8 cellular contexts compared by ENCODE assay signal in the genomic region with DNA sequence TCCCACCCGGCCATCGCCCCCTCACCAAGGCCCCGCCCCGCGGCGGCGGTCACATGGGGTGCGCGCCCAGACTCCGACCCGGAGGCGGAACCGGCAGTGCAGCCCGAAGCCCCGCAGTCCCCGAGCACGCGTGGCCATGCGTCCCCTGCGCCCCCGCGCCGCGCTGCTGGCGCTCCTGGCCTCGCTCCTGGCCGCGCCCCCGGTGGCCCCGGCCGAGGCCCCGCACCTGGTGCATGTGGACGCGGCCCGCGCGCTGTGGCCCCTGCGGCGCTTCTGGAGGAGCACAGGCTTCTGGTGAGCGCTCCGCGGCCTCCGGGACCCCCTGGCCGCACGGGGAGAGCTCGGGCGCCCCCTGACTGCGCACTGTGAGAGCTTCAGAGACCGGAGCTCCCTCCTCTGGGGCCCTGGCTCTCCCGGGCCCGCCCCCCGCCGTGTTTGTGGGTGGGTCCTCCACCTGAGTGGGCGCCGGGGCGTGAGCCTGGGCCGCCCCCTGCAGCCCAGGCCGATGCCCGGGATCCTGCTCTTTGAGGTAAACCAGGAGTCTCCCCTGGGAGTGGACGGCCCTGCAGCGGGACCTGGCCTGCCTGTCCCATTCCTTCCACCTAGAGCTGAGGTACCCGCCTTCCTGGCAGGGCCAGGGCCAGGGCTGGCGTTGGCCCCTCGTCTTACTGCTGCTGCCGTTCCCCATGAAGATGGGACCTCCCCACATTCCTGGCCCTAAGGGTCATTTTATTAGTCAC. TPM values are rescaled to one million over a fixed set of nuclear protein-coding genes. Genes with fewer than 3 reads are reported as not detected.
A peak's percentile ranks its signal among the peaks of the same experiment; 100 is the strongest.
DNase-seq lines count a peak whose midpoint lies in the region; ATAC-seq, FAIRE-seq and TF ChIP-seq lines count a peak whose summit lies in the region.

TSS of gene IDUA (plus strand) at position 96 of the 740 bp plus-strand sequence. CDS start at position 137, 41 bp downstream.

- CTCF ChIA-PET in endothelial cell of umbilical vein (lab: Charles Lee) = interaction anchor here (0.6 to 2.5 kb wide), 22 partner anchors 9 to 303 kb away, joined by 3 to 35 read pairs (median 4); partner anchors contain the start of genes GAK and TMEM175

- no peaks in the 10 kb centered on the region for H3K79me2 ChIP-seq in endothelial cell of umbilical vein (ENCODE audit: control insufficient read depth, insufficient read depth, low read length)

- intact Hi-C loops in endothelial cell of umbilical vein (cut with micrococcal nuclease) = loop anchor here (1.0 to 5.0 kb wide), 5 partner anchors 14 to 245 kb away; partner anchors contain the start of genes DGKQ, GAK and TMEM175

- dilution Hi-C loops in endothelial cell of umbilical vein (cut with MboI; ENCODE audit: extremely low pct_ligation_motif_present, low sequenced_read_pairs) = no loop called here

- H3K9me3 ChIP-seq in endothelial cell of umbilical vein (replicated peaks; ENCODE audit: control insufficient read depth, insufficient read depth, low read length) (no peaks in the 10 kb centered on the region), mononuclear cell (ENCODE audit: low read depth, low read length) (no peaks in the 10 kb centered on the region)

- no peaks in the 10 kb centered on the region for H3K9me1 ChIP-seq in endothelial cell of umbilical vein (replicated peaks; ENCODE audit: control insufficient read depth, extremely low read depth, insufficient read depth, low read length)

- H3K4me1 ChIP-seq in endothelial cell of umbilical vein (ENCODE audit: control insufficient read depth, extremely low read depth, insufficient read depth, low read length) (peaks cover 15% of the 10 kb centered on the region), mononuclear cell (ENCODE audit: insufficient read depth, low read length) (peaks cover 33% of the 10 kb centered on the region)

- peak within 1 kb of the TSS; percentile 92 for H3K4me2 ChIP-seq in endothelial cell of umbilical vein (ENCODE audit: insufficient read depth, low read length)

- H3K4me3 ChIP-seq in endothelial cell of umbilical vein (replicated peaks in 1 of 3; ENCODE audit: insufficient read depth in 1 of 3, low read depth in 1 of 3, low read length in 3 of 3) (peak within 1 kb of the TSS; percentile 67 to 89 (median 74)), mononuclear cell (ENCODE audit: low read length) (peak within 1 kb of the TSS; percentile 51)

- POLR2A ChIA-PET in endothelial cell of umbilical vein (lab: Charles Lee) = no interaction called here

- peak; percentile 55 to 81 for TF ChIP-seq CTCF in endothelial cell of umbilical vein (IDR thresholded peaks at IDR 0.05; ENCODE audit: extremely low read depth in 1 of 2, insufficient read depth in 1 of 2, low read depth in 1 of 2, low read length in 2 of 2)

- DNase-seq in AG08395 (ENCODE audit: low spot score) (peak; percentile 91), NOMO-1 treated with DMSO at 0.1 percent for 48 hours (lab: John Stamatoyannopoulos, UW; ENCODE audit: unreplicated experiment) (peak; percentile 73), endothelial cell of umbilical vein (ENCODE audit: low read depth, low spot score) (peak; percentile 75)
- peak; percentile 58 for DNase-seq in activated CD8-positive, alpha-beta memory T cell treated with anti-CD3 and anti-CD28 coated beads, Interleukin-2, amount 50 U/mL, for 24 hours (ENCODE audit: extremely low read depth)
- peak; percentile 75 to 81 for DNase-seq in stimulated activated CD8-positive, alpha-beta memory T cell treated with anti-CD3 and anti-CD28 coated beads, Interleukin-2, amount 100 ng/mL, for 1 hour (ENCODE audit: low read depth in 2 of 2)

- H3K27ac ChIP-seq in endothelial cell of umbilical vein (ENCODE audit: insufficient read depth, low read depth, low read length) = peak within 1 kb of the TSS; percentile 25

- H3K36me3 ChIP-seq in endothelial cell of umbilical vein (ENCODE audit: control insufficient read depth in 2 of 2, extremely low read depth in 1 of 2, insufficient read depth in 2 of 2, low read length in 2 of 2) = peaks cover 0 to 2% of the 10 kb centered on the region in 2 experiments

- no peaks in the 10 kb centered on the region for H4K20me1 ChIP-seq in endothelial cell of umbilical vein (replicated peaks; ENCODE audit: control insufficient read depth, extremely low read depth, insufficient read depth, low read length)

- FAIRE-seq in endothelial cell of umbilical vein (lab: Jason Lieb, UNC) = peak; percentile 43

- peak within 1 kb of the TSS; percentile 41 for H3K9ac ChIP-seq in endothelial cell of umbilical vein (replicated peaks; ENCODE audit: extremely low read depth, insufficient read depth, low read length)

- ATAC-seq in GM18861 (IDR thresholded peaks at IDR 0.05; ENCODE audit: unreplicated experiment) (peak; percentile 61), HG03108 (IDR thresholded peaks at IDR 0.05; ENCODE audit: unreplicated experiment) (peak; percentile 74)

- no peaks in the 10 kb centered on the region for H3K27me3 ChIP-seq in endothelial cell of umbilical vein (ENCODE audit: control insufficient read depth in 2 of 2, insufficient read depth in 2 of 2, low read length in 2 of 2)
- H3K27me3 ChIP-seq in mononuclear cell (ENCODE audit: insufficient read depth, low read length) = no peaks in the 10 kb centered on the region

- BruUV-seq in endothelial cell of umbilical vein (replicated peaks; lab: Mats Ljungman, UMichigan) = no TSS peak

- H2AFZ ChIP-seq in endothelial cell of umbilical vein (ENCODE audit: low read depth, low read length) = peak within 1 kb of the TSS; percentile 95

- peak; percentile 55 for TF ChIP-seq POLR2A in endothelial cell of umbilical vein (IDR thresholded peaks at IDR 0.05; ENCODE audit: low read depth, low read length)

TF ChIP-seq in endothelial cell of umbilical vein, 7 proteins besides CTCF, POLR2A, EP300 and RAD21:
- peak; percentile 63 for TF ChIP-seq POLR2AphosphoS5 (IDR thresholded peaks at IDR 0.05; ENCODE audit: insufficient read depth, low read depth, low read length)
- TF ChIP-seq FOS (IDR thresholded peaks at IDR 0.05; ENCODE audit: borderline replicate concordance, insufficient read depth, low read length) = no peak
- no peak for TF ChIP-seq MYC (IDR thresholded peaks at IDR 0.05; ENCODE audit: low read depth, low read length)
- no peak for TF ChIP-seq JUN (IDR thresholded peaks at IDR 0.05; ENCODE audit: borderline replicate concordance, insufficient read depth, insufficient read length, low read depth)
- TF ChIP-seq MAX (IDR thresholded peaks at IDR 0.05; ENCODE audit: insufficient read depth, insufficient read length) = peak; percentile 12
- no peak for TF ChIP-seq GATA2 (IDR thresholded peaks at IDR 0.05; ENCODE audit: insufficient read depth, insufficient read length, low read depth, low read length)
- no peak for TF ChIP-seq EZH2 (IDR thresholded peaks at IDR 0.05; ENCODE audit: borderline replicate concordance, low read depth, low read length, severe bottlenecking)
TF ChIP-seq in endothelial cell of umbilical vein: peak in this region for 2.

RNA-seq across cellular contexts. Expression of gene IDUA, which starts in this region (rescaled TPM):
- total RNA-seq in endothelial cell of umbilical vein (29.2 and 34.1 TPM in 2 replicates), mononuclear cell (8.5 TPM)
- polyA plus RNA-seq in endothelial cell of umbilical vein = 19.1 and 23.6 TPM in 2 replicates
- polyA plus RNA-seq in endothelial cell of umbilical vein (2011; cell fraction: cytosol; rRNA removed) = 3.3 and 4.2 TPM in 2 replicates
- 73.4 and 129 TPM in 2 replicates for polyA plus RNA-seq in endothelial cell of umbilical vein (2011; cell fraction: nucleus; rRNA removed)
- 10.2 and 16.5 TPM in 2 replicates for polyA plus RNA-seq in endothelial cell of umbilical vein (2012)
- 9.5 and 14.7 TPM in 2 replicates for polyA minus RNA-seq in endothelial cell of umbilical vein
- 1.6 TPM for polyA minus RNA-seq in endothelial cell of umbilical vein (2011; cell fraction: cytosol; rRNA and poly(A)+ RNA removed)
- polyA minus RNA-seq in endothelial cell of umbilical vein (2011; cell fraction: nucleus; rRNA and poly(A)+ RNA removed) = 10.7 and 32.5 TPM in 2 replicates

Comparison
In these comparisons a context has a peak if more than half of its experiments do, and no peak if none do; other contexts are left out.
1. Peak in every context shown above with its lines: DNase-seq, ATAC-seq, H3K4me3 ChIP-seq and H3K27ac ChIP-seq.